ENCODE assay signal across 8 cellular contexts in genomic region chr3:192130534-192131132, GRCh38.
DNase-seq lines count a peak whose midpoint lies in the region; ATAC-seq and TF ChIP-seq lines count a peak whose summit lies in the region.

No MANE protein-coding gene starts in this region.

- no peaks in the 10 kb centered on the region for H3K4me1 Mint-ChIP-seq in naive thymus-derived CD4-positive, alpha-beta T cell

- POLR2A ChIA-PET in naive thymus-derived CD4-positive, alpha-beta T cell (lab: Charles Lee), result no interaction called here

- H3K36me3 ChIP-seq in thoracic aorta, result no peaks in the 10 kb centered on the region
- H3K36me3 ChIP-seq in naive thymus-derived CD4-positive, alpha-beta T cell (ENCODE audit: control insufficient read depth in 2 of 3, insufficient read depth in 3 of 3, low read length in 3 of 3), result no peaks in the 10 kb centered on the region

- H3K4me3 Mint-ChIP-seq in naive thymus-derived CD4-positive, alpha-beta T cell, result no peak overlapping the region

- H3K27ac Mint-ChIP-seq in naive thymus-derived CD4-positive, alpha-beta T cell, result no peak overlapping the region

- no peaks in the 10 kb centered on the region for H3K27me3 ChIP-seq in thoracic aorta (replicated peaks; ENCODE audit: insufficient read depth)
- H3K27me3 ChIP-seq in naive thymus-derived CD4-positive, alpha-beta T cell (ENCODE audit: control insufficient read depth in 2 of 2, insufficient read depth in 2 of 2, low read length in 2 of 2), result no peaks in the 10 kb centered on the region

- no peak overlapping the region for H3K27ac ChIP-seq in thoracic aorta
- H3K27ac ChIP-seq in naive thymus-derived CD4-positive, alpha-beta T cell (ENCODE audit: low read depth, low read length), result no peak overlapping the region

- peaks cover 0 to 8% (median 3%) of the 10 kb centered on the region in 11 donors for H3K9me3 Mint-ChIP-seq in naive thymus-derived CD4-positive, alpha-beta T cell

- H3K4me1 ChIP-seq in thoracic aorta (ENCODE audit: control insufficient read depth in 1 of 2, low read depth in 2 of 2), result no peaks in the 10 kb centered on the region
- H3K4me1 ChIP-seq in naive thymus-derived CD4-positive, alpha-beta T cell (ENCODE audit: control insufficient read depth in 2 of 2, insufficient read depth in 2 of 2, low read length in 2 of 2), result no peaks in the 10 kb centered on the region

- ATAC-seq in GM18868 (IDR thresholded peaks at IDR 0.05; ENCODE audit: unreplicated experiment) (peak; percentile 49), HG03025 (IDR thresholded peaks at IDR 0.05; ENCODE audit: low FRiP score, unreplicated experiment) (peak; percentile 87), thoracic aorta (ENCODE audit: insufficient number of reproducible peaks, low FRiP score, low read depth) (no peak)
- ATAC-seq in naive thymus-derived CD4-positive, alpha-beta T cell, result no peak

- no peak overlapping the region for H3K4me3 ChIP-seq in thoracic aorta
- no peak overlapping the region for H3K4me3 ChIP-seq in naive thymus-derived CD4-positive, alpha-beta T cell (ENCODE audit: low read length)

- peaks cover 0 to 5% (median 0%) of the 10 kb centered on the region in 5 donors for H3K27me3 Mint-ChIP-seq in naive thymus-derived CD4-positive, alpha-beta T cell

- H3K9me3 ChIP-seq in thoracic aorta, result no peaks in the 10 kb centered on the region
- no peaks in the 10 kb centered on the region for H3K9me3 ChIP-seq in naive thymus-derived CD4-positive, alpha-beta T cell (ENCODE audit: control insufficient read depth in 2 of 3, low read length in 3 of 3)

- TF ChIP-seq CTCF in thoracic aorta (IDR thresholded peaks at IDR 0.05), result peak; percentile 35

- peaks cover 0 to 6% (median 0%) of the 10 kb centered on the region in 5 donors for H3K36me3 Mint-ChIP-seq in naive thymus-derived CD4-positive, alpha-beta T cell

- CTCF ChIA-PET in naive thymus-derived CD4-positive, alpha-beta T cell (lab: Charles Lee), result no interaction called here

- intact Hi-C loops in naive thymus-derived CD4-positive, alpha-beta T cell (cut with micrococcal nuclease), result loop anchor here in 1 of 2 donors (1.0 kb wide), 1 partner anchor 314 kb away; no protein-coding TSS in a partner anchor

- peak; percentile 60 for DNase-seq in D341Med (ENCODE audit: low spot score)
- peak; percentile 2 for DNase-seq in NCI-H2171 (lab: John Stamatoyannopoulos, UW)
- DNase-seq in astrocyte of the hippocampus (ENCODE audit: low read depth, low spot score), result peak; percentile 64
- peak; percentile 53 for DNase-seq in iPS-NIHi11 (ENCODE audit: low spot score)
- no peak for DNase-seq in thoracic aorta (ENCODE audit: low spot score)
- DNase-seq in naive thymus-derived CD4-positive, alpha-beta T cell, result no peak

Comparison
In these comparisons a context has a peak if more than half of its experiments do, and no peak if none do; other contexts are left out.
1. DNase-seq: peak in D341Med (single experiment), NCI-H2171 (single experiment), astrocyte of the hippocampus (single experiment) and iPS-NIHi11 (single experiment); none in thoracic aorta (single experiment) and naive thymus-derived CD4-positive, alpha-beta T cell (0 of 9).
2. ATAC-seq: peak in GM18868 (single experiment) and HG03025 (single experiment); none in thoracic aorta (single experiment) and naive thymus-derived CD4-positive, alpha-beta T cell (single experiment).